ENCODE assay signal across 15 cellular contexts in the genomic region with DNA sequence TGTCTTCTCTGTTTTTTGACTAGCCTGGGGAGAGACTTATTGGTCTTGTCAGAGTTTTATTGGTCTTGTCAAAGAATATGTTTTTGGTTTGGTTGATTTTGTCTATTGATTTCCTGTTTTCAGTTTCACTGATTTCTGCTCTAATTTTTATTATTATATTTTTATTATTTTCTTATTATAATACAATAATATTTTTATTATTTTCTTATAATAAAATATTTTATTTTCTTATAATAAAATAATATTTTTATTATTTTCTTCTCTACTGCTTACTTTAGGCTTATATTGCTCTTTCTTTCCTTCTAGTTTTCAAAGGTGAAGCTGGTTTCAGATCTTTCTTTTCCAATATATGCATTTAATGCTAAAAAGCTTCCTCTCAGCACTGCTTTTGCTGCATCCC.
DNase-seq lines count a peak whose midpoint lies in the region; ATAC-seq, FAIRE-seq and TF ChIP-seq lines count a peak whose summit lies in the region.
"Had no signal": no experiment of that assay in that cellular context is flagged by ENCODE, and none has a peak within 500 bp of the region (broad histone marks: within the 10 kb centered on the region; RNA-seq: fewer than 3 reads in every experiment).

No MANE protein-coding gene starts in this region.

- H3K27ac Mint-ChIP-seq in CD4-positive, CD25-positive, alpha-beta regulatory T cell = peak overlapping the region in 2 of 3 donors; percentile 2 to 34
- H3K27ac Mint-ChIP-seq in Calu3 (ENCODE audit: unreplicated experiment) (peak overlapping the region; percentile 36), neural progenitor cell (no peak overlapping the region)
- H3K27ac Mint-ChIP-seq in central memory CD8-positive, alpha-beta T cell (ENCODE audit: low read depth) = peak overlapping the region; percentile 23
- H3K27ac Mint-ChIP-seq in activated CD4-positive, alpha-beta memory T cell treated with anti-CD3 and anti-CD28 coated beads for 36 hours = no peak overlapping the region
- H3K27ac Mint-ChIP-seq: B cell, HFFc6 had no signal

- no peak overlapping the region for H3K27ac ChIP-seq in CD4-positive, CD25-positive, alpha-beta regulatory T cell (ENCODE audit: insufficient read depth, low read length, poor library complexity, severe bottlenecking)
- H3K27ac ChIP-seq in kidney (ENCODE audit: low read depth in 2 of 2, low read length in 2 of 2) (no peak overlapping the region), neural progenitor cell (no peak overlapping the region)

- H3K4me1 Mint-ChIP-seq in CD4-positive, CD25-positive, alpha-beta regulatory T cell = peaks cover 23 to 39% (median 29%) of the 10 kb centered on the region in 4 donors
- H3K4me1 Mint-ChIP-seq in Calu3 (ENCODE audit: low read depth, unreplicated experiment) = peaks cover 28% of the 10 kb centered on the region
- peaks cover 32% of the 10 kb centered on the region for H3K4me1 Mint-ChIP-seq in central memory CD8-positive, alpha-beta T cell
- H3K4me1 Mint-ChIP-seq in neural progenitor cell = peaks cover 3% of the 10 kb centered on the region
- H3K4me1 Mint-ChIP-seq in activated CD4-positive, alpha-beta memory T cell treated with anti-CD3 and anti-CD28 coated beads for 36 hours (ENCODE audit: low read depth) = peaks cover 19% of the 10 kb centered on the region

- TF ChIP-seq CTCF in Calu3 (IDR thresholded peaks at IDR 0.05; ENCODE audit: unreplicated experiment) = no peak
- TF ChIP-seq CTCF in kidney (IDR thresholded peaks at IDR 0.05; ENCODE audit: borderline replicate concordance, extremely low read depth, insufficient read depth) = no peak
- TF ChIP-seq CTCF in neural progenitor cell (IDR thresholded peaks at IDR 0.05) = no peak

- peak; percentile 39 for FAIRE-seq in kidney (lab: Jason Lieb, UNC)
- FAIRE-seq: GM18507 had no signal

- no peak overlapping the region for H3K4me3 Mint-ChIP-seq in CD4-positive, CD25-positive, alpha-beta regulatory T cell
- no peak overlapping the region for H3K4me3 Mint-ChIP-seq in Calu3 (ENCODE audit: low read depth, unreplicated experiment)
- H3K4me3 Mint-ChIP-seq in central memory CD8-positive, alpha-beta T cell = no peak overlapping the region
- H3K4me3 Mint-ChIP-seq in neural progenitor cell = no peak overlapping the region
- no peak overlapping the region for H3K4me3 Mint-ChIP-seq in activated CD4-positive, alpha-beta memory T cell treated with anti-CD3 and anti-CD28 coated beads for 36 hours
- H3K4me3 Mint-ChIP-seq: B cell, HFFc6 had no signal

- POLR2A ChIA-PET in activated CD4-positive, alpha-beta memory T cell treated with anti-CD3 and anti-CD28 coated beads for 36 hours (lab: Charles Lee) = interaction anchor here (1.5 to 1.6 kb wide), 2 partner anchors 8 to 116 kb away, joined by 3 to 5 read pairs; a partner anchor contains a TSS

- peaks cover 34% of the 10 kb centered on the region for H3K36me3 Mint-ChIP-seq in CD4-positive, CD25-positive, alpha-beta regulatory T cell
- peaks cover 11% of the 10 kb centered on the region for H3K36me3 Mint-ChIP-seq in Calu3 (ENCODE audit: insufficient read depth, unreplicated experiment)
- H3K36me3 Mint-ChIP-seq in central memory CD8-positive, alpha-beta T cell (ENCODE audit: insufficient read depth) = peaks cover 16% of the 10 kb centered on the region
- H3K36me3 Mint-ChIP-seq in neural progenitor cell = peaks cover 11% of the 10 kb centered on the region
- H3K36me3 Mint-ChIP-seq in activated CD4-positive, alpha-beta memory T cell treated with anti-CD3 and anti-CD28 coated beads for 36 hours = peaks cover 2% of the 10 kb centered on the region

- no peaks in the 10 kb centered on the region for H3K79me2 ChIP-seq in neural progenitor cell (ENCODE audit: low read depth)

- CTCF ChIA-PET in Calu3 (lab: Charles Lee) = interaction anchor here (2.5 kb wide), 1 partner anchor 20 kb away, joined by 6 read pairs; no protein-coding TSS in a partner anchor
- CTCF ChIA-PET in activated CD4-positive, alpha-beta memory T cell treated with anti-CD3 and anti-CD28 coated beads for 36 hours (lab: Charles Lee) = interaction anchor here (0.6 to 6.2 kb wide), 3 partner anchors 18 to 179 kb away, joined by 3 to 43 read pairs (median 3); no protein-coding TSS in a partner anchor

- H3K4me2 ChIP-seq in neural progenitor cell = no peak overlapping the region

- no peak overlapping the region for H3K4me3 ChIP-seq in CD4-positive, CD25-positive, alpha-beta regulatory T cell (ENCODE audit: low read depth, low read length)
- no peak overlapping the region for H3K4me3 ChIP-seq in kidney (ENCODE audit: low read length in 2 of 2)
- no peak overlapping the region for H3K4me3 ChIP-seq in neural progenitor cell
- H3K4me3 ChIP-seq: GM12878 had no signal

- no peaks in the 10 kb centered on the region for H3K27me3 ChIP-seq in CD4-positive, CD25-positive, alpha-beta regulatory T cell (ENCODE audit: control insufficient read depth, insufficient read depth, low read length)
- H3K27me3 ChIP-seq in neural progenitor cell = no peaks in the 10 kb centered on the region

- H4K20me1 ChIP-seq in neural progenitor cell (ENCODE audit: low read depth) = peaks cover 5% of the 10 kb centered on the region

- no peaks in the 10 kb centered on the region for H3K9me3 ChIP-seq in CD4-positive, CD25-positive, alpha-beta regulatory T cell (ENCODE audit: control insufficient read depth in 2 of 2, low read length in 2 of 2)
- H3K9me3 ChIP-seq in kidney (ENCODE audit: control insufficient read depth in 1 of 2, low read length in 2 of 2) = no peaks in the 10 kb centered on the region
- H3K9me3 ChIP-seq in neural progenitor cell (ENCODE audit: low read depth) = no peaks in the 10 kb centered on the region

- intact Hi-C loops in Calu3 (cut with micrococcal nuclease; ENCODE audit: unreplicated experiment) (no loop called here), kidney (cut with DNase I) (no loop called here), Right ventricle myocardium superior (cut with DNase I) (no loop called here)
- intact Hi-C loops in activated CD4-positive, alpha-beta memory T cell treated with anti-CD3 and anti-CD28 coated beads for 36 hours (cut with micrococcal nuclease) = no loop called here

- H3K4me1 ChIP-seq in CD4-positive, CD25-positive, alpha-beta regulatory T cell (ENCODE audit: control insufficient read depth, insufficient read depth, low read length, poor library complexity, severe bottlenecking) = no peaks in the 10 kb centered on the region
- H3K4me1 ChIP-seq in kidney (ENCODE audit: control insufficient read depth in 1 of 2, insufficient read depth in 1 of 2, low read depth in 1 of 2, low read length in 2 of 2) = no peaks in the 10 kb centered on the region
- no peaks in the 10 kb centered on the region for H3K4me1 ChIP-seq in neural progenitor cell

- peaks cover 8% of the 10 kb centered on the region for H3F3A ChIP-seq in neural progenitor cell (ENCODE audit: low read depth)

- no TSS peak for BruUV-seq in Calu3 (replicated peaks; lab: Mats Ljungman, UMichigan)

- H3K27me3 Mint-ChIP-seq in CD4-positive, CD25-positive, alpha-beta regulatory T cell = no peaks in the 10 kb centered on the region
- H3K27me3 Mint-ChIP-seq in Calu3 (ENCODE audit: unreplicated experiment) = no peaks in the 10 kb centered on the region
- no peaks in the 10 kb centered on the region for H3K27me3 Mint-ChIP-seq in central memory CD8-positive, alpha-beta T cell
- no peaks in the 10 kb centered on the region for H3K27me3 Mint-ChIP-seq in neural progenitor cell (ENCODE audit: insufficient read depth, low read depth)
- H3K27me3 Mint-ChIP-seq in activated CD4-positive, alpha-beta memory T cell treated with anti-CD3 and anti-CD28 coated beads for 36 hours = no peaks in the 10 kb centered on the region
- H3K27me3 Mint-ChIP-seq: B cell had no signal

- no peak overlapping the region for H3K9ac ChIP-seq in kidney (ENCODE audit: low read length in 2 of 2)
- no peak overlapping the region for H3K9ac ChIP-seq in neural progenitor cell

- H2AFZ ChIP-seq in neural progenitor cell (replicated peaks) = no peak overlapping the region

- peaks cover 30% of the 10 kb centered on the region for H3K36me3 ChIP-seq in CD4-positive, CD25-positive, alpha-beta regulatory T cell (ENCODE audit: control insufficient read depth, insufficient read depth, low read length)
- peaks cover 22 to 24% of the 10 kb centered on the region in 2 donors for H3K36me3 ChIP-seq in kidney (ENCODE audit: control insufficient read depth in 1 of 2, insufficient read depth in 2 of 2, low read length in 2 of 2)
- H3K36me3 ChIP-seq in neural progenitor cell = no peaks in the 10 kb centered on the region

- no peak for ATAC-seq in CD4-positive, CD25-positive, alpha-beta regulatory T cell (ENCODE audit: low read depth in 2 of 2)
- no peak for ATAC-seq in central memory CD8-positive, alpha-beta T cell (replicated peaks; ENCODE audit: extremely low read depth, poor library complexity, severe bottlenecking)
- no peak for ATAC-seq in Right ventricle myocardium superior (ENCODE audit: poor library complexity)

- DNase-seq in CD4-positive, CD25-positive, alpha-beta regulatory T cell = no peak
- DNase-seq in Calu3 = no peak
- no peak for DNase-seq in central memory CD8-positive, alpha-beta T cell (ENCODE audit: low spot score in 2 of 2)
- no peak for DNase-seq in kidney
- no peak for DNase-seq in Right ventricle myocardium superior
- DNase-seq in neural progenitor cell (ENCODE audit: low spot score) = no peak
- DNase-seq in activated CD4-positive, alpha-beta memory T cell treated with anti-CD3 and anti-CD28 coated beads for 36 hours = no peak
- no peak for DNase-seq in SK-N-DZ (ENCODE audit: low spot score)
- DNase-seq: C1 segment of cervical spinal cord, DMS 273 treated with DMSO at 0.1 percent for 48 hours, HCEC 1CT, HFFc6 had no signal

- H3K9me3 Mint-ChIP-seq in CD4-positive, CD25-positive, alpha-beta regulatory T cell = no peaks in the 10 kb centered on the region
- H3K9me3 Mint-ChIP-seq in Calu3 (ENCODE audit: low read depth, unreplicated experiment) = no peaks in the 10 kb centered on the region
- no peaks in the 10 kb centered on the region for H3K9me3 Mint-ChIP-seq in central memory CD8-positive, alpha-beta T cell
- H3K9me3 Mint-ChIP-seq in neural progenitor cell = peaks cover 2% of the 10 kb centered on the region
- no peaks in the 10 kb centered on the region for H3K9me3 Mint-ChIP-seq in activated CD4-positive, alpha-beta memory T cell treated with anti-CD3 and anti-CD28 coated beads for 36 hours
- H3K9me3 Mint-ChIP-seq: HFFc6 had no signal

Comparison
In these comparisons a context has a peak if more than half of its experiments do, and no peak if none do; other contexts are left out.
1. H3K27ac Mint-ChIP-seq: peak in CD4-positive, CD25-positive, alpha-beta regulatory T cell (2 of 3), Calu3 (single experiment) and central memory CD8-positive, alpha-beta T cell (single experiment); none in neural progenitor cell (single experiment) and activated CD4-positive, alpha-beta memory T cell treated with anti-CD3 and anti-CD28 coated beads for 36 hours (single experiment).